Comparison of ENCODE assay signal across 9 cellular contexts in the genomic region with DNA sequence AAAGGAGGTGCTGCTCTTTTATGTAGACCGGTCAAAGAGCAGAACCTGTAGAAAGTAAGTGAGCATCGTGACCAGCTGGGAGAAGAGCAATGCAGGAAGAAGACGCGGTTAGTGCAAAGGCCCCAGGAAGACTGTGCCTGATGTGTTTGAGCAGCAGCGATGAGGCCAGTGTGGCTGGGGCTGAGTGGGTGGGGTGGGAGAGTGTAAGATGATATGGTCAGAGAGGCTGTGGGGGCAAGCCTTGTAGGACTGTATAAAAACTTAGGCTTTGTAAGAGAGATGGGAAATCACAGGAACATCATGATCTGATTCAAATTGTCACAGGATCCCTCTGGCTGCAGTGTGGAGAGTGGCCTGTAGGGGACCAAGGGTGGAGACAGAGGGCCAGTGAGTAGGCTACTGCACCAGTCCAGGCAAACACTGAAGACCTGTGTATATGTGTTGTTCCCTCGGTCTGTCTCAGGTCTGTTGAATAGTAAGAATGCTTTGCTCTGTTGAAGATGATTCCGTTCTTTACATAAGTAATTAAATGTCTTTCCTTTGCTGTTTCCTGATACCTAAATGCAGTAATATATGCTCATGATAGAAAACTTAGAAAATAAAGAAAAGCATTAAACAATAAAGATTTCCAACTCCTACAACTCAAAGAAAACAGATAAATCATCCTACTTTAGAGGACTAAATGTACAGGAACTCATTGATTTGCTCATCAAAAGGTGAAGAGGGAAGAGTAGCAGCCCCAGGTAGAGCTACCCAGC. TPM values are rescaled to one million over a fixed set of nuclear protein-coding genes. Genes with fewer than 3 reads are reported as not detected.
DNase-seq lines count a peak whose midpoint lies in the region; ATAC-seq and TF ChIP-seq lines count a peak whose summit lies in the region.
"Had no signal": no experiment of that assay in that cellular context is flagged by ENCODE, and none has a peak within 500 bp of the region (broad histone marks: within the 10 kb centered on the region; RNA-seq: fewer than 3 reads in every experiment).

No MANE protein-coding gene starts in this region.

- no peaks in the 10 kb centered on the region for H3K36me3 ChIP-seq in Panc1 (ENCODE audit: control insufficient read depth, insufficient read depth, low read length)

- peaks cover 9% of the 10 kb centered on the region; the same call in 1 of the 2 replicates for H3K27me3 ChIP-seq in Panc1 (ENCODE audit: control insufficient read depth, insufficient read depth, low read length)

- no peaks in the 10 kb centered on the region for H3K9me3 Mint-ChIP-seq in osteocyte (ENCODE audit: unreplicated experiment)
- H3K9me3 Mint-ChIP-seq: T-cell had no signal

- no peaks in the 10 kb centered on the region for H3K36me3 Mint-ChIP-seq in osteocyte (ENCODE audit: unreplicated experiment)

- peaks cover 67% of the 10 kb centered on the region for H3K27me3 Mint-ChIP-seq in osteocyte (ENCODE audit: unreplicated experiment)

- POLR2A ChIA-PET in Panc1 (lab: Charles Lee): interaction anchor here (0.5 kb wide), 1 partner anchor 66 kb away, joined by 6 read pairs; no protein-coding TSS in a partner anchor

- H3K27ac ChIP-seq in Panc1 (ENCODE audit: low read length): no peak overlapping the region

- CTCF ChIA-PET in Panc1 (lab: Charles Lee): interaction anchor here (0.5 to 0.8 kb wide), 4 partner anchors 18 to 212 kb away, joined by 3 to 11 read pairs (median 4); no protein-coding TSS in a partner anchor

- in situ Hi-C loops in Panc1 (cut with HindIII; ENCODE audit: low pct_unique_long_range_greater_than_20kb, low sequenced_read_pairs): no loop called here

- peak; percentile 92 for ATAC-seq in Panc1
- ATAC-seq in HG02798 (IDR thresholded peaks at IDR 0.05; ENCODE audit: poor library complexity, unreplicated experiment): no peak

- H3K9me3 ChIP-seq in Panc1 (ENCODE audit: control insufficient read depth, insufficient read depth, low read depth, low read length): no peaks in the 10 kb centered on the region

- intact Hi-C loops in Panc1 (cut with micrococcal nuclease; ENCODE audit: unreplicated experiment): no loop called here

- no peak overlapping the region for H3K4me3 Mint-ChIP-seq in osteocyte (ENCODE audit: unreplicated experiment)

- H3K4me1 Mint-ChIP-seq in osteocyte (ENCODE audit: unreplicated experiment): no peaks in the 10 kb centered on the region

- TF ChIP-seq CTCF in Panc1 (IDR thresholded peaks at IDR 0.05) (peak; percentile 86), cardiac fibroblast (IDR thresholded peaks at IDR 0.05; ENCODE audit: low read depth, low read length) (peak; percentile 69), osteocyte (IDR thresholded peaks at IDR 0.05) (peak; percentile 68)

- no peaks in the 10 kb centered on the region for H3K4me1 ChIP-seq in Panc1 (ENCODE audit: control insufficient read depth, insufficient read depth, low read length)

- BruUV-seq in Panc1 (replicated peaks; lab: Mats Ljungman, UMichigan): no TSS peak

- no peak overlapping the region for H3K27ac Mint-ChIP-seq in osteocyte (ENCODE audit: unreplicated experiment)
- H3K27ac Mint-ChIP-seq: T-cell had no signal

- no peak overlapping the region for H3K4me3 ChIP-seq in Panc1 (ENCODE audit: low read depth in 2 of 2, low read length in 2 of 2)
- H3K4me3 ChIP-seq in cardiac fibroblast (replicated peaks in 1 of 2; ENCODE audit: low read depth in 2 of 2, low read length in 2 of 2): no peak overlapping the region

- DNase-seq in D341Med (ENCODE audit: low spot score): peak; percentile 53
- DNase-seq in H4 (ENCODE audit: low spot score): peak; percentile 20
- DNase-seq in Panc1 (ENCODE audit: low read depth, low spot score): peak; percentile 42
- peak; percentile 14 to 28 for DNase-seq in cardiac fibroblast (ENCODE audit: low read depth in 2 of 2)
- DNase-seq in osteocyte (ENCODE audit: extremely low spot score, unreplicated experiment): no peak
- no peak for DNase-seq in hypothalamus (lab: John Stamatoyannopoulos, UW)
- no peak for DNase-seq in amygdala (lab: John Stamatoyannopoulos, UW)

RNA-seq across cellular contexts. Expression of a gene that starts 23.6 kb away (rescaled TPM):
- not detected in 2 replicates for total RNA-seq in H4 (2014; rRNA removed; shearing (Covaris generic))
- total RNA-seq in Panc1 (2021; ENCODE audit: unreplicated experiment) (1.6 TPM), osteocyte (not detected in 2 replicates)
- 1.3 TPM for polyA plus RNA-seq in Panc1 (2012; ENCODE audit: insufficient read length)

RNA-seq across cellular contexts. Expression of a gene that starts 30.0 kb away (rescaled TPM):
- 83.5 and 118 TPM in 2 replicates for total RNA-seq in H4 (2014; rRNA removed; shearing (Covaris generic))
- total RNA-seq in Panc1 (2021; ENCODE audit: unreplicated experiment) (108 TPM), osteocyte (137 and 140 TPM in 2 replicates)
- polyA plus RNA-seq in Panc1 (2012; ENCODE audit: insufficient read length): 134 TPM

RNA-seq across cellular contexts. Expression of a gene that starts 37.9 kb away (rescaled TPM):
- 2.7 and 3.8 TPM in 2 replicates for total RNA-seq in H4 (2014; rRNA removed; shearing (Covaris generic))
- total RNA-seq in Panc1 (2021; ENCODE audit: unreplicated experiment) (55.4 TPM), osteocyte (37.4 and 37.7 TPM in 2 replicates)
- polyA plus RNA-seq in Panc1 (2012; ENCODE audit: insufficient read length): 64.1 TPM

Comparison
In these comparisons a context has a peak if more than half of its experiments do, and no peak if none do; other contexts are left out.
1. DNase-seq: peak in D341Med (single experiment), H4 (single experiment), Panc1 (single experiment) and cardiac fibroblast (2 of 2); none in osteocyte (single experiment), hypothalamus (0 of 51) and amygdala (0 of 56).
2. Peak in every context shown above with its lines, with median percentiles within 50 percentile points of each other: CTCF ChIP-seq.